4 cellular contexts compared by ENCODE assay signal in genomic region chr2:147592784-147593183, GRCh38.
TF ChIP-seq lines count a peak whose summit lies in the region.

No MANE protein-coding gene starts in this region.

TF ChIP-seq in HEK293, 187 proteins besides CTCF, POLR2A, EP300 and RAD21:
- TF ChIP-seq, protein P1, sequence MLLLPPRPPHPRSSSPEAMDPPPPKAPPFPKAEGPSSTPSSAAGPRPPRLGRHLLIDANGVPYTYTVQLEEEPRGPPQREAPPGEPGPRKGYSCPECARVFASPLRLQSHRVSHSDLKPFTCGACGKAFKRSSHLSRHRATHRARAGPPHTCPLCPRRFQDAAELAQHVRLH (tag by site-specific recombination; IDR thresholded peaks at IDR 0.05): 0 out of 2 replicates have a peak, but pooled peaks have one; percentile 29
- TF ChIP-seq ZNF146 (tag by site-specific recombination; IDR thresholded peaks at IDR 0.05): peak; percentile 92

TF ChIP-seq in WTC11, 78 proteins besides CTCF, POLR2A, EP300 and RAD21:
- 0 out of 2 replicates have a peak, but pooled peaks have one; percentile 38 for TF ChIP-seq GTF2I (CRISPR knock-in tag; conservative IDR thresholded peaks at IDR 0.05)

TF ChIP-seq in K562, 482 proteins besides CTCF, POLR2A, EP300 and RAD21:
- TF ChIP-seq RBM25 (IDR thresholded peaks at IDR 0.05; ENCODE audit: low read depth, low read length, severe bottlenecking) (peak; percentile 64), ZNF146 (CRISPR knock-in tag; IDR thresholded peaks at IDR 0.05; ENCODE audit: unreplicated experiment) (peak; percentile 94)

TF ChIP-seq in H1, 55 proteins besides CTCF, POLR2A, EP300 and RAD21:
- TF ChIP-seq KDM1A (IDR thresholded peaks at IDR 0.05; ENCODE audit: borderline replicate concordance, low read length): peak; percentile 70; the same call in 1 of the 2 replicates
